29 cellular contexts compared by ENCODE assay signal in the genomic region with DNA sequence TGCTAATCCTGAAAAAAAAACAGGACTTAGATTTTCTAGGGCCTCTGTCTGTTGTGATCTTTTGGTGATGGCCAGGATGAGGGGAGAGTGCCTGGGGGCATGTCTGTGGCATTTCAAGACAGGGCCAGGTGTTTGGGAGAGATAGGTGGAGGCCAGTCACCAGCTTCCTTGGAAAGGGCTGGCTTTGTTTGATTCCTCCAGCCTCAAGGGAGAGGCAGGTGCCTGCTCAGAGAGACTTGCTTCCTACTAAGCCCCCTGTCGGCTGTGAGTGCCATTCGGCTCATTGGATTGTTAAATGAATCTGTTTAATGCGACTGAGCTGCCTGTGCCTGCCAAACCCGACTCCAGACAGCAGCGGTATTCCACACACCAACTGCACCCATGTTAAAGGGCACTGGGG.
DNase-seq lines count a peak whose midpoint lies in the region; ATAC-seq, FAIRE-seq and TF ChIP-seq lines count a peak whose summit lies in the region.
"Had no signal": no experiment of that assay in that cellular context is flagged by ENCODE, and none has a peak within 500 bp of the region (broad histone marks: within the 10 kb centered on the region; RNA-seq: fewer than 3 reads in every experiment).

No MANE protein-coding gene starts in this region.

- 0 out of 2 replicates have a peak, but pooled peaks cover 4% of the 10 kb centered on the region for H3K9me3 ChIP-seq in HAP-1
- H3K9me3 ChIP-seq in WERI-Rb-1 (ENCODE audit: severe bottlenecking) = peaks cover 11% of the 10 kb centered on the region
- no peaks in the 10 kb centered on the region for H3K9me3 ChIP-seq in pancreas
- H3K9me3 ChIP-seq: body of pancreas, lower lobe of right lung, thyroid gland, vagina had no signal

- no peak overlapping the region for H2BK120ac ChIP-seq in mesendoderm (ENCODE audit: low read depth, low read length)

- H3K27ac ChIP-seq in WERI-Rb-1 (peak overlapping the region; percentile 44; the same call in 1 of the 2 replicates), mesendoderm (ENCODE audit: low read depth, low read length) (no peak overlapping the region), pancreas (no peak overlapping the region), dorsolateral prefrontal cortex (no peak overlapping the region)
- H3K27ac ChIP-seq: BLaER1, body of pancreas, heart right ventricle, lower lobe of right lung, thyroid gland, vagina, VCaP had no signal

- H2BK15ac ChIP-seq in mesendoderm (replicated peaks; ENCODE audit: low read depth) = no peak overlapping the region

- DNase-seq in D341Med (ENCODE audit: low spot score) (peak; percentile 86), HAP-1 (ENCODE audit: low spot score in 2 of 2) (peak; percentile 51 to 63), WERI-Rb-1 (peak; percentile 84), mesendoderm (peak; percentile 44), pancreas (no peak), dorsolateral prefrontal cortex (no peak), SHP77 treated with DMSO at 0.1 percent for 48 hours (lab: John Stamatoyannopoulos, UW) (no peak)
- DNase-seq: activated CD4-positive, alpha-beta T cell treated with anti-CD3 and anti-CD28 coated beads for 48 hours; activated naive CD4-positive, alpha-beta T cell treated with anti-CD3 and anti-CD28 coated beads, Interleukin-2, amount 50 U/mL, for 16 hours; body of pancreas; DND-41; foreskin melanocyte; heart right ventricle; lower lobe of right lung; MV-4-11; naive thymus-derived CD8-positive, alpha-beta T cell; NCI-H1436; NCI-H2107; NCI-H510A treated with DMSO at 0.1 percent for 48 hours; occipital lobe; SIG-M5; stimulated activated CD4-positive, alpha-beta T cell treated with anti-CD3 and anti-CD28 coated beads, Interleukin-4, amount 100 ng/mL, for 24 hours; T1000; thyroid gland had no signal

- H3K79me2 ChIP-seq in mesendoderm (ENCODE audit: control insufficient read depth, insufficient read depth, low read length) = no peaks in the 10 kb centered on the region

- H3K23ac ChIP-seq in mesendoderm (ENCODE audit: low read length) = no peak overlapping the region

- H3K18ac ChIP-seq in mesendoderm (ENCODE audit: low read length) = no peak overlapping the region

- no peak overlapping the region for H3K9ac ChIP-seq in mesendoderm (ENCODE audit: low read length)
- H3K9ac ChIP-seq: BLaER1 had no signal

- H2AK5ac ChIP-seq in mesendoderm (ENCODE audit: low read length) = no peak overlapping the region

- H3K4me2 ChIP-seq in mesendoderm (ENCODE audit: low read length) = no peak overlapping the region
- H3K4me2 ChIP-seq: BLaER1 had no signal

- TF ChIP-seq CTCF in WERI-Rb-1 (IDR thresholded peaks at IDR 0.05; ENCODE audit: low read depth, low read length) (peak; percentile 68), pancreas (IDR thresholded peaks at IDR 0.05) (no peak), dorsolateral prefrontal cortex (IDR thresholded peaks at IDR 0.05 in 54 of 56, conservative IDR thresholded peaks at IDR 0.05 in 2 of 56; ENCODE audit: low read depth in 1 of 56, partially characterized antibody in 56 of 56) (no peak)

- ATAC-seq in pancreas = no peak
- ATAC-seq: activated T-helper 17 cell treated with anti-CD3 and anti-CD28 coated beads, Interleukin-2, amount 50 U/mL, for 72 hours; body of pancreas; heart right ventricle; lower lobe of right lung; naive thymus-derived CD8-positive, alpha-beta T cell; Panc1 had no signal

- no peak overlapping the region for H3K4ac ChIP-seq in mesendoderm (ENCODE audit: low read depth, low read length)

- no CpG with 5 or more reads among the region's 5 CpGs for WGBS in mesendoderm (ENCODE audit: extremely low coverage, insufficient coverage, low lambda C conversion rate)
- 20 to 31% methylated on average over 5 of the region's 5 CpGs for WGBS in pancreas, 2 donors

- in situ Hi-C loops in HAP-1 (cut with MboI; ENCODE audit: low sequenced_read_pairs) = no loop called here

- intact Hi-C loops in pancreas (cut with DNase I) = no loop called here
- intact Hi-C loops in dorsolateral prefrontal cortex (cut with DNase I) = no loop called here

- H3K4me3 ChIP-seq in HAP-1 (no peak overlapping the region), WERI-Rb-1 (ENCODE audit: low read depth, low read length) (no peak overlapping the region), mesendoderm (ENCODE audit: low read length) (no peak overlapping the region), pancreas (no peak overlapping the region), dorsolateral prefrontal cortex (no peak overlapping the region)
- H3K4me3 ChIP-seq: BLaER1, body of pancreas, heart right ventricle, lower lobe of right lung, thyroid gland, vagina had no signal

- H3K56ac ChIP-seq in mesendoderm (ENCODE audit: low read length) = no peak overlapping the region

- H2BK5ac ChIP-seq in mesendoderm (ENCODE audit: low read length) = no peak overlapping the region

- no peaks in the 10 kb centered on the region for H3K36me3 ChIP-seq in HAP-1 (replicated peaks)
- no peaks in the 10 kb centered on the region for H3K36me3 ChIP-seq in WERI-Rb-1
- H3K36me3 ChIP-seq in mesendoderm (ENCODE audit: control insufficient read depth, insufficient read depth, low read length) = no peaks in the 10 kb centered on the region
- no peaks in the 10 kb centered on the region for H3K36me3 ChIP-seq in pancreas
- H3K36me3 ChIP-seq: BLaER1, heart right ventricle, lower lobe of right lung, thyroid gland, vagina had no signal

- FAIRE-seq in pancreas (lab: Jason Lieb, UNC) = no peak

- H3K27me3 ChIP-seq in HAP-1 (ENCODE audit: low read depth) (no peaks in the 10 kb centered on the region), WERI-Rb-1 (ENCODE audit: insufficient read depth, low read depth, severe bottlenecking) (no peaks in the 10 kb centered on the region), mesendoderm (ENCODE audit: insufficient read depth, low read length, poor library complexity) (no peaks in the 10 kb centered on the region), pancreas (no peaks in the 10 kb centered on the region), dorsolateral prefrontal cortex (no peaks in the 10 kb centered on the region)
- H3K27me3 ChIP-seq: BLaER1, body of pancreas, heart right ventricle, thyroid gland, vagina had no signal

- H3K4me1 ChIP-seq in HAP-1 = no peaks in the 10 kb centered on the region
- no peaks in the 10 kb centered on the region for H3K4me1 ChIP-seq in mesendoderm (ENCODE audit: control insufficient read depth, low read depth, low read length)
- H3K4me1 ChIP-seq in pancreas = no peaks in the 10 kb centered on the region
- H3K4me1 ChIP-seq: BLaER1, body of pancreas, heart right ventricle, lower lobe of right lung, thyroid gland, vagina had no signal

- H4K8ac ChIP-seq in mesendoderm (ENCODE audit: low read depth, low read length) = no peak overlapping the region

- H3K79me1 ChIP-seq in mesendoderm (ENCODE audit: low read length) = no peaks in the 10 kb centered on the region

- no peak overlapping the region for H4K5ac ChIP-seq in mesendoderm (ENCODE audit: low read length)

Comparison
In these comparisons a context has a peak if more than half of its experiments do, and no peak if none do; other contexts are left out.
1. DNase-seq: peak in D341Med (single experiment), HAP-1 (2 of 2), WERI-Rb-1 (single experiment) and mesendoderm (single experiment); none in pancreas (0 of 6), dorsolateral prefrontal cortex (0 of 10) and SHP77 treated with DMSO at 0.1 percent for 48 hours (single experiment).